In the genomic region with DNA sequence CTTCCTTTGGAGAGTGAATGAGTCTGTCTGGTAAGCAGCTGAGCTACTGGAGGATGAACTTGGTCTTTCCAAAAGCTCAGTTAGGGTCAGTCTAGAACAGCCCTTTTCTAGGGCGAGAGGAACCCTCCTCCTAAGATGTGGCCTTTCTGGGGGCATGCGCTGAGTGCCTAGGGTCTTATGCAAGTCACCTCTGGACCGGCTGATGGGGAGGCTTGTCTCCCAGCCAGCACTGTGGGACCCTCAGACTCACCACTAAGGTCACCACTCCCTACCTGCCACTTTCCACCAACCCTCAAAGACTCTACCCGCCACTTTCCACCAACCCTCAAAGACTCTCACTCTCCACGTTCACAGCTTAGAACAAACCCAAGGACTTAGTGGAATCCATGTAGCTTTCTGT, we compare ENCODE assay signal across 37 cellular contexts. TPM values are rescaled to one million over a fixed set of nuclear protein-coding genes. Genes with fewer than 3 reads are reported as not detected.
"Had no signal": no experiment of that assay in that cellular context is flagged by ENCODE, and none has a peak within 500 bp of the region (broad histone marks: within the 10 kb centered on the region; RNA-seq: fewer than 3 reads in every experiment).

No MANE protein-coding gene starts in this region.

- H3K27me3 ChIP-seq: MG63 had no signal

- H3K4me3 ChIP-seq: MG63 had no signal

- DNase-seq: Karpas-422, Kasumi-1, MG63, MM.1S, MV-4-11, NCI-H1048, NCI-H1092, NCI-H1092 treated with DMSO at 0.1 percent for 48 hours, NCI-H1105, NCI-H1105 treated with DMSO at 0.1 percent for 48 hours, NCI-H1417, NCI-H1417 treated with DMSO at 0.1 percent for 48 hours, NCI-H1436, NCI-H1436 treated with DMSO at 0.1 percent for 48 hours, NCI-H146, NCI-H1694, NCI-H1694 treated with DMSO at 0.1 percent for 48 hours, NCI-H187, NCI-H187 treated with DMSO at 0.1 percent for 48 hours, NCI-H1930, NCI-H2029, NCI-H2029 treated with DMSO at 0.1 percent for 48 hours, NCI-H2081, NCI-H2081 treated with DMSO at 0.1 percent for 48 hours, NCI-H2107, NCI-H2171, NCI-H2171 treated with DMSO at 0.1 percent for 48 hours, NCI-H2227 treated with DMSO at 0.1 percent for 48 hours, NCI-H226, NCI-H345, NCI-H446, NCI-H446 treated with DMSO at 0.1 percent for 48 hours, NCI-H510A, NCI-H510A treated with DMSO at 0.1 percent for 48 hours, NCI-H524 had no signal

RNA-seq across cellular contexts. Expression of gene SOX8, which starts 37.6 kb away (rescaled TPM):
- total RNA-seq: M059J, MCF 10A had no signal
